In genomic region chr3:4850211-4850927, GRCh38 we compare ENCODE assay signal across 1 cellular context.
TF ChIP-seq lines count a peak whose summit lies in the region.

No MANE protein-coding gene starts in this region.

TF ChIP-seq in GM12878, 131 proteins besides CTCF, POLR2A, EP300 and RAD21 (continued from another document):
- TF ChIP-seq, protein P1, sequence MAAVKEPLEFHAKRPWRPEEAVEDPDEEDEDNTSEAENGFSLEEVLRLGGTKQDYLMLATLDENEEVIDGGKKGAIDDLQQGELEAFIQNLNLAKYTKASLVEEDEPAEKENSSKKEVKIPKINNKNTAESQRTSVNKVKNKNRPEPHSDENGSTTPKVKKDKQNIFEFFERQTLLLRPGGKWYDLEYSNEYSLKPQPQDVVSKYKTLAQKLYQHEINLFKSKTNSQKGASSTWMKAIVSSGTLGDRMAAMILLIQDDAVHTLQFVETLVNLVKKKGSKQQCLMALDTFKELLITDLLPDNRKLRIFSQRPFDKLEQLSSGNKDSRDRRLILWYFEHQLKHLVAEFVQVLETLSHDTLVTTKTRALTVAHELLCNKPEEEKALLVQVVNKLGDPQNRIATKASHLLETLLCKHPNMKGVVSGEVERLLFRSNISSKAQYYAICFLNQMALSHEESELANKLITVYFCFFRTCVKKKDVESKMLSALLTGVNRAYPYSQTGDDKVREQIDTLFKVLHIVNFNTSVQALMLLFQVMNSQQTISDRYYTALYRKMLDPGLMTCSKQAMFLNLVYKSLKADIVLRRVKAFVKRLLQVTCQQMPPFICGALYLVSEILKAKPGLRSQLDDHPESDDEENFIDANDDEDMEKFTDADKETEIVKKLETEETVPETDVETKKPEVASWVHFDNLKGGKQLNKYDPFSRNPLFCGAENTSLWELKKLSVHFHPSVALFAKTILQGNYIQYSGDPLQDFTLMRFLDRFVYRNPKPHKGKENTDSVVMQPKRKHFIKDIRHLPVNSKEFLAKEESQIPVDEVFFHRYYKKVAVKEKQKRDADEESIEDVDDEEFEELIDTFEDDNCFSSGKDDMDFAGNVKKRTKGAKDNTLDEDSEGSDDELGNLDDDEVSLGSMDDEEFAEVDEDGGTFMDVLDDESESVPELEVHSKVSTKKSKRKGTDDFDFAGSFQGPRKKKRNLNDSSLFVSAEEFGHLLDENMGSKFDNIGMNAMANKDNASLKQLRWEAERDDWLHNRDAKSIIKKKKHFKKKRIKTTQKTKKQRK (IDR thresholded peaks at IDR 0.05; ENCODE audit: low read depth, low read length) = no peak
- TF ChIP-seq, protein P2, sequence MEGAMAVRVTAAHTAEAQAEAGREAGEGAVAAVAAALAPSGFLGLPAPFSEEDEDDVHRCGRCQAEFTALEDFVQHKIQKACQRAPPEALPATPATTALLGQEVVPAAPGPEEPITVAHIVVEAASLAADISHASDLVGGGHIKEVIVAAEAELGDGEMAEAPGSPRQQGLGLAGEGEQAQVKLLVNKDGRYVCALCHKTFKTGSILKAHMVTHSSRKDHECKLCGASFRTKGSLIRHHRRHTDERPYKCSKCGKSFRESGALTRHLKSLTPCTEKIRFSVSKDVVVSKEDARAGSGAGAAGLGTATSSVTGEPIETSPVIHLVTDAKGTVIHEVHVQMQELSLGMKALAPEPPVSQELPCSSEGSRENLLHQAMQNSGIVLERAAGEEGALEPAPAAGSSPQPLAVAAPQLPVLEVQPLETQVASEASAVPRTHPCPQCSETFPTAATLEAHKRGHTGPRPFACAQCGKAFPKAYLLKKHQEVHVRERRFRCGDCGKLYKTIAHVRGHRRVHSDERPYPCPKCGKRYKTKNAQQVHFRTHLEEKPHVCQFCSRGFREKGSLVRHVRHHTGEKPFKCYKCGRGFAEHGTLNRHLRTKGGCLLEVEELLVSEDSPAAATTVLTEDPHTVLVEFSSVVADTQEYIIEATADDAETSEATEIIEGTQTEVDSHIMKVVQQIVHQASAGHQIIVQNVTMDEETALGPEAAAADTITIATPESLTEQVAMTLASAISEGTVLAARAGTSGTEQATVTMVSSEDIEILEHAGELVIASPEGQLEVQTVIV (IDR thresholded peaks at IDR 0.05; ENCODE audit: borderline replicate concordance, partially characterized antibody) = no peak
- no peak for TF ChIP-seq HDAC6 (IDR thresholded peaks at IDR 0.05; ENCODE audit: unreplicated experiment)
- peak; percentile 12; the same call in 1 of the 2 replicates for TF ChIP-seq SMC3 (IDR thresholded peaks at IDR 0.05; ENCODE audit: borderline replicate concordance, low read length)
- no peak for TF ChIP-seq GATAD2B (conservative IDR thresholded peaks at IDR 0.05; ENCODE audit: low read depth)
- TF ChIP-seq CBX5 (IDR thresholded peaks at IDR 0.05; ENCODE audit: low read depth) = peak; percentile 26; the same call in 1 of the 2 replicates
- no peak for TF ChIP-seq POLR2AphosphoS2 (IDR thresholded peaks at IDR 0.05; ENCODE audit: low read depth, low read length)
- no peak; the same call in 1 of the 2 replicates for TF ChIP-seq ZNF207 (IDR thresholded peaks at IDR 0.05; ENCODE audit: borderline replicate concordance)
- peak; percentile 63 for TF ChIP-seq SP1 (IDR thresholded peaks at IDR 0.05; ENCODE audit: low read depth, low read length)
- TF ChIP-seq, protein P3, sequence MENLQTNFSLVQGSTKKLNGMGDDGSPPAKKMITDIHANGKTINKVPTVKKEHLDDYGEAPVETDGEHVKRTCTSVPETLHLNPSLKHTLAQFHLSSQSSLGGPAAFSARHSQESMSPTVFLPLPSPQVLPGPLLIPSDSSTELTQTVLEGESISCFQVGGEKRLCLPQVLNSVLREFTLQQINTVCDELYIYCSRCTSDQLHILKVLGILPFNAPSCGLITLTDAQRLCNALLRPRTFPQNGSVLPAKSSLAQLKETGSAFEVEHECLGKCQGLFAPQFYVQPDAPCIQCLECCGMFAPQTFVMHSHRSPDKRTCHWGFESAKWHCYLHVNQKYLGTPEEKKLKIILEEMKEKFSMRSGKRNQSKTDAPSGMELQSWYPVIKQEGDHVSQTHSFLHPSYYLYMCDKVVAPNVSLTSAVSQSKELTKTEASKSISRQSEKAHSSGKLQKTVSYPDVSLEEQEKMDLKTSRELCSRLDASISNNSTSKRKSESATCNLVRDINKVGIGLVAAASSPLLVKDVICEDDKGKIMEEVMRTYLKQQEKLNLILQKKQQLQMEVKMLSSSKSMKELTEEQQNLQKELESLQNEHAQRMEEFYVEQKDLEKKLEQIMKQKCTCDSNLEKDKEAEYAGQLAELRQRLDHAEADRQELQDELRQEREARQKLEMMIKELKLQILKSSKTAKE (IDR thresholded peaks at IDR 0.05; ENCODE audit: low read depth, poor library complexity, severe bottlenecking) = peak; percentile 84
- TF ChIP-seq EZH2 (IDR thresholded peaks at IDR 0.05; ENCODE audit: borderline replicate concordance, control insufficient read depth, low read depth, low read length) = 0 out of 2 replicates have a peak, but pooled peaks have one; percentile 75
- no peak for TF ChIP-seq RAD51 (IDR thresholded peaks at IDR 0.05)
- TF ChIP-seq BRCA1 (IDR thresholded peaks at IDR 0.05; ENCODE audit: low read depth, low read length) = no peak
